In genomic region chr16:1966460-1966859, GRCh38 we compare ENCODE assay signal across 10 cellular contexts. TPM values are rescaled to one million over a fixed set of nuclear protein-coding genes. Genes with fewer than 3 reads are reported as not detected.
DNase-seq lines count a peak whose midpoint lies in the region; ATAC-seq and TF ChIP-seq lines count a peak whose summit lies in the region.
"Had no signal": no experiment of that assay in that cellular context is flagged by ENCODE, and none has a peak within 500 bp of the region (broad histone marks: within the 10 kb centered on the region; RNA-seq: fewer than 3 reads in every experiment).

Gene RNF151 (plus strand): TSS chr16:1966856. CDS start chr16:1966882, 26 bp downstream.

- H3K9me3 ChIP-seq in heart right ventricle, result no peaks in the 10 kb centered on the region
- H3K9me3 ChIP-seq in mesodermal cell (ENCODE audit: control insufficient read depth, low read length), result no peaks in the 10 kb centered on the region
- no peaks in the 10 kb centered on the region for H3K9me3 ChIP-seq in vagina
- no peaks in the 10 kb centered on the region for H3K9me3 ChIP-seq in aorta (ENCODE audit: control insufficient read depth, low read length)

- no peaks in the 10 kb centered on the region for H3K27me3 ChIP-seq in heart right ventricle
- no peaks in the 10 kb centered on the region for H3K27me3 ChIP-seq in brain microvascular endothelial cell (replicated peaks)
- H3K27me3 ChIP-seq in vagina, result no peaks in the 10 kb centered on the region
- peaks cover 0 to 2% of the 10 kb centered on the region in 2 donors for H3K27me3 ChIP-seq in aorta (ENCODE audit: control insufficient read depth in 1 of 2, insufficient read depth in 2 of 2, low read length in 1 of 2)

- intact Hi-C loops in heart right ventricle (cut with DNase I) (no loop called here), Right ventricle myocardium superior (cut with DNase I) (no loop called here), vagina (cut with DNase I) (no loop called here), aorta (cut with DNase I) (no loop called here)

- WGBS in heart right ventricle, 2 donors, result 97 to 98% methylated on average over 6 of the region's 6 CpGs
- WGBS in mesodermal cell (ENCODE audit: insufficient coverage in 2 of 2), 2 experiments, result 87 to 100% methylated on average over 1 to 6 of the region's 6 CpGs
- 96% methylated on average over 6 of the region's 6 CpGs for WGBS in aorta, 2 donors

- peaks cover 0 to 25% (median 22%) of the 10 kb centered on the region in 9 donors for H3K36me3 ChIP-seq in heart right ventricle
- peaks cover 27% of the 10 kb centered on the region for H3K36me3 ChIP-seq in brain microvascular endothelial cell (replicated peaks)
- H3K36me3 ChIP-seq in mesodermal cell (ENCODE audit: control insufficient read depth, insufficient read depth, low read length), result peaks cover 25% of the 10 kb centered on the region
- peaks cover 0 to 22% of the 10 kb centered on the region in 2 donors for H3K36me3 ChIP-seq in vagina
- H3K36me3 ChIP-seq in aorta (ENCODE audit: control insufficient read depth in 1 of 2, insufficient read depth in 2 of 2, low read length in 1 of 2), result peaks cover 0 to 4% of the 10 kb centered on the region in 2 donors

- in situ Hi-C loops in brain microvascular endothelial cell (cut with HindIII; ENCODE audit: low pct_ligation_motif_present, low sequenced_read_pairs) (no loop called here), KBM-7 (cut with MboI; ENCODE audit: low pct_unique_long_range_greater_than_20kb, low sequenced_read_pairs) (no loop called here)

- H3K4me3 ChIP-seq in heart right ventricle (peak within 1 kb of the TSS in 9 of 10 donors; percentile 63 to 100 (median 93)), brain microvascular endothelial cell (ENCODE audit: low read depth, low read length) (peak within 1 kb of the TSS; percentile 93), mesodermal cell (ENCODE audit: extremely low read depth, insufficient read depth, low read length, poor library complexity, severe bottlenecking) (peak within 1 kb of the TSS; percentile 96), vagina (peak within 1 kb of the TSS; percentile 88 to 98), aorta (ENCODE audit: low read length in 2 of 2) (no peak within 1 kb of the TSS)

- peak within 1 kb of the TSS in 6 of 10 donors; percentile 91 to 100 (median 96) for H3K27ac ChIP-seq in heart right ventricle
- H3K27ac ChIP-seq in brain microvascular endothelial cell, result no peak within 1 kb of the TSS
- H3K27ac ChIP-seq in mesodermal cell (ENCODE audit: low read depth, low read length, severe bottlenecking), result no peak within 1 kb of the TSS
- peak within 1 kb of the TSS; percentile 91 for H3K27ac ChIP-seq in vagina
- peak within 1 kb of the TSS in 1 of 2 donors; percentile 91 for H3K27ac ChIP-seq in aorta (ENCODE audit: low read depth in 1 of 2, low read length in 2 of 2)

- no peak for TF ChIP-seq CTCF in heart right ventricle (IDR thresholded peaks at IDR 0.05)
- TF ChIP-seq CTCF in brain microvascular endothelial cell (IDR thresholded peaks at IDR 0.05; ENCODE audit: low read depth, low read length, missing control alignments), result no peak
- TF ChIP-seq CTCF in vagina (IDR thresholded peaks at IDR 0.05), result no peak

- ATAC-seq in heart right ventricle (no peak), Right ventricle myocardium superior (ENCODE audit: poor library complexity) (no peak), GM18511 (IDR thresholded peaks at IDR 0.05; ENCODE audit: unreplicated experiment) (no peak), aorta (ENCODE audit: low FRiP score) (no peak)

- peaks cover 9 to 48% (median 34%) of the 10 kb centered on the region in 9 donors for H3K4me1 ChIP-seq in heart right ventricle
- H3K4me1 ChIP-seq in mesodermal cell (ENCODE audit: control insufficient read depth, insufficient read depth, low read length, poor library complexity, severe bottlenecking), result peaks cover 25% of the 10 kb centered on the region
- peaks cover 41% of the 10 kb centered on the region for H3K4me1 ChIP-seq in vagina
- no peaks in the 10 kb centered on the region for H3K4me1 ChIP-seq in aorta (ENCODE audit: control insufficient read depth in 1 of 2, insufficient read depth in 2 of 2, low read length in 2 of 2)

- DNase-seq in heart right ventricle (no peak), Right ventricle myocardium superior (no peak), brain microvascular endothelial cell (no peak), vagina (ENCODE audit: extremely low spot score in 2 of 2) (no peak), aorta (no peak), KBM-7 (no peak)

- no peak for TF ChIP-seq POLR2A in vagina (IDR thresholded peaks at IDR 0.05)

RNA-seq across cellular contexts. Expression of gene RNF151, which starts in this region (rescaled TPM):
- total RNA-seq in heart right ventricle, result not detected
- not detected for polyA plus RNA-seq in heart right ventricle
- total RNA-seq in Right ventricle myocardium superior, result not detected
- polyA plus RNA-seq in mesodermal cell (2013, experiment 1 of 2), result not detected
- polyA plus RNA-seq in mesodermal cell (2013, experiment 2 of 2), result not detected
- not detected for total RNA-seq in vagina
- total RNA-seq in aorta, result not detected
- polyA plus RNA-seq in aorta, result not detected
- total RNA-seq: Daoy, renal cortical epithelial cell had no signal

Comparison
In these comparisons a context has a peak if more than half of its experiments do, and no peak if none do; other contexts are left out.
1. H3K27ac ChIP-seq: peak in heart right ventricle (6 of 10) and vagina (single experiment); none in brain microvascular endothelial cell (single experiment) and mesodermal cell (single experiment).
2. H3K4me3 ChIP-seq: peak in heart right ventricle (9 of 10), brain microvascular endothelial cell (single experiment), mesodermal cell (single experiment) and vagina (2 of 2); none in aorta (0 of 2).